8 cellular contexts compared by ENCODE assay signal in the genomic region with DNA sequence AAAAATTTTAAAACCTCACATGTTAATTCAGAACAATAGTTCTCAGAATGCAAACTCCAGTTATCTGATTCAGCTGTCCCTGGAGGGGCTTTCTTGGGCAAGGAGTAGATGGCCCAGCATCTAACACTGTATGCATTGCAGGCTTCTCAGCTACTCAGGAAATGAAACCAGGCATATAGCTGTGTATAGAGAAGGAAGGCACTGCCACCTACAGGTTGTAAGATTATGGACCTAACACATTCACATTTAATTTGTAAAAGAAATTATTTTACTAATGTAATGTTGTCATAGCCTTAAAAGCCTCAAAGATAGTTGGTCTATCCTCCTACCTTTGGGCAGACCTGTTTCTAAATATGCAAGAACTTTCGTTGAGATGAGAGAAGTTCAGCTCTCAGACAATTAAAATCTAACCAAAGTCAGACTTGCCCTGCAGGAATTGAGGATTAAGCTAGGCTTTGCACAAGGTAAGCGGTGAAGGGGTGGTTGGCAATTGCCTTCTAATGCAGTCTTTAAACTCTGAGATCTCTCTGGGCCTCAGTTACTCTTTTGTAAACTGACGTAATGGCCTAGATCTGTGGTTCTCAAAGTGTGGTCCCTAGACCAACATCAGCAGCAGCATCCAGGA.
DNase-seq lines count a peak whose midpoint lies in the region; ATAC-seq and TF ChIP-seq lines count a peak whose summit lies in the region.

No MANE protein-coding gene starts in this region.

- no peak overlapping the region for H3K27ac Mint-ChIP-seq in activated CD8-positive, alpha-beta T cell treated with anti-CD3 and anti-CD28 coated beads for 36 hours

- POLR2A ChIA-PET in activated CD8-positive, alpha-beta T cell treated with anti-CD3 and anti-CD28 coated beads for 36 hours (lab: Charles Lee) = no interaction called here

- peaks cover 2% of the 10 kb centered on the region for H3K27me3 Mint-ChIP-seq in activated CD8-positive, alpha-beta T cell treated with anti-CD3 and anti-CD28 coated beads for 36 hours

- H3K36me3 Mint-ChIP-seq in activated CD8-positive, alpha-beta T cell treated with anti-CD3 and anti-CD28 coated beads for 36 hours (ENCODE audit: low read depth) = no peaks in the 10 kb centered on the region

- intact Hi-C loops in activated CD8-positive, alpha-beta T cell treated with anti-CD3 and anti-CD28 coated beads for 36 hours (cut with micrococcal nuclease) = loop anchor here (2.0 to 10.0 kb wide), 2 partner anchors 273 to 791 kb away; a partner anchor contains a TSS
- intact Hi-C loops in Right ventricle myocardium superior (cut with DNase I) = loop anchor here (2.0 to 10.0 kb wide), 3 partner anchors 279 to 791 kb away; no protein-coding TSS in a partner anchor

- ATAC-seq in GM19324 (IDR thresholded peaks at IDR 0.05; ENCODE audit: low FRiP score, unreplicated experiment) (peak; percentile 85), HG03108 (IDR thresholded peaks at IDR 0.05; ENCODE audit: unreplicated experiment) (peak; percentile 86), Right ventricle myocardium superior (ENCODE audit: poor library complexity) (peak; percentile 95)
- peak; percentile 69 for ATAC-seq in activated CD8-positive, alpha-beta T cell treated with anti-CD3 and anti-CD28 coated beads for 36 hours

- H3K9me3 Mint-ChIP-seq in activated CD8-positive, alpha-beta T cell treated with anti-CD3 and anti-CD28 coated beads for 36 hours = no peaks in the 10 kb centered on the region

- CTCF ChIA-PET in activated CD8-positive, alpha-beta T cell treated with anti-CD3 and anti-CD28 coated beads for 36 hours (lab: Charles Lee) = interaction anchor here (0.6 to 3.1 kb wide), 16 partner anchors 9 to 1676 kb away, joined by 3 to 20 read pairs (median 3); no protein-coding TSS in a partner anchor

- H3K4me1 Mint-ChIP-seq in activated CD8-positive, alpha-beta T cell treated with anti-CD3 and anti-CD28 coated beads for 36 hours (ENCODE audit: low read depth) = no peaks in the 10 kb centered on the region

- DNase-seq in DMS153 (lab: John Stamatoyannopoulos, UW) (peak; percentile 46), NCI-H2196 (lab: John Stamatoyannopoulos, UW; ENCODE audit: unreplicated experiment) (peak; percentile 31), Right ventricle myocardium superior (no peak), putamen (ENCODE audit: low spot score) (peak; percentile 72)
- peak; percentile 35 for DNase-seq in activated CD8-positive, alpha-beta T cell treated with anti-CD3 and anti-CD28 coated beads for 36 hours
- no peak for DNase-seq in stimulated activated naive CD4-positive, alpha-beta T cell (lab: John Stamatoyannopoulos, UW)

- H3K4me3 Mint-ChIP-seq in activated CD8-positive, alpha-beta T cell treated with anti-CD3 and anti-CD28 coated beads for 36 hours = no peak overlapping the region

- TF ChIP-seq CTCF in activated CD8-positive, alpha-beta T cell treated with anti-CD3 and anti-CD28 coated beads for 36 hours (IDR thresholded peaks at IDR 0.05) = peak; percentile 67

Comparison
In these comparisons a context has a peak if more than half of its experiments do, and no peak if none do; other contexts are left out.
1. DNase-seq: peak in DMS153 (single experiment), NCI-H2196 (single experiment), activated CD8-positive, alpha-beta T cell treated with anti-CD3 and anti-CD28 coated beads for 36 hours (single experiment) and putamen (single experiment); none in Right ventricle myocardium superior (single experiment) and stimulated activated naive CD4-positive, alpha-beta T cell (0 of 6).
2. Peak in every context shown above with its lines, with median percentiles within 50 percentile points of each other: ATAC-seq.